17 cellular contexts compared by ENCODE assay signal in the genomic region with DNA sequence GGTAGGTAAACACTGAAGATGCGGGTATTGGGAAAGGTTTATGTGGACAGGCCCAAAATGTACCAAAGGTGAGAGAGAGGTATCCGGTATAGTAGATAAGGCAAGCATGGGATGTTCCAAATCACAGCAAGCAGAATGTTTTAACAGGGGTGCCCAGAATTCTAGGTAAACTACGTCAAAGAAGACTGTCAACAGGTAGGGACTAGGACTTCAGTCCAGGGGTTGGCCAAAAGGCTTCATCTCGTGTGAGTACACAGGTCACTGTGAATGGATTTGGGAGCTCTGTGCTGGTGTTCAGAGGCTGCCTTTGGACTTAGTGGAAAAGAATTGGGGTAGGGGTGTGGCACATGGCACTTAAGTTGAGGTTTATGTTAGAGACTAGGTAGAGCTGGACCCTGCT.
DNase-seq lines count a peak whose midpoint lies in the region; ATAC-seq and TF ChIP-seq lines count a peak whose summit lies in the region.
"Had no signal": no experiment of that assay in that cellular context is flagged by ENCODE, and none has a peak within 500 bp of the region (broad histone marks: within the 10 kb centered on the region; RNA-seq: fewer than 3 reads in every experiment).

No MANE protein-coding gene starts in this region.

- H3K4me1 ChIP-seq in CD4-positive, CD25-positive, alpha-beta regulatory T cell (ENCODE audit: control insufficient read depth, insufficient read depth, low read length, poor library complexity, severe bottlenecking) = peaks cover 79% of the 10 kb centered on the region
- H3K4me1 ChIP-seq in DND-41 (ENCODE audit: insufficient read depth, low read length) = peaks cover 100% of the 10 kb centered on the region

- H3K9me3 Mint-ChIP-seq in CD4-positive, CD25-positive, alpha-beta regulatory T cell = no peaks in the 10 kb centered on the region
- no peaks in the 10 kb centered on the region for H3K9me3 Mint-ChIP-seq in nephron progenitor cell

- H3K36me3 Mint-ChIP-seq in CD4-positive, CD25-positive, alpha-beta regulatory T cell = peaks cover 59% of the 10 kb centered on the region
- peaks cover 54% of the 10 kb centered on the region for H3K36me3 Mint-ChIP-seq in nephron progenitor cell (ENCODE audit: low read depth)

- peaks cover 34% of the 10 kb centered on the region for H3K36me3 ChIP-seq in CD4-positive, CD25-positive, alpha-beta regulatory T cell (ENCODE audit: control insufficient read depth, insufficient read depth, low read length)
- peaks cover 67% of the 10 kb centered on the region for H3K36me3 ChIP-seq in DND-41 (ENCODE audit: insufficient read depth, low read length)

- peak overlapping the region; percentile 50 for H3K9ac ChIP-seq in DND-41 (ENCODE audit: low read depth, low read length)

- H3K27me3 ChIP-seq in CD4-positive, CD25-positive, alpha-beta regulatory T cell (ENCODE audit: control insufficient read depth, insufficient read depth, low read length) = no peaks in the 10 kb centered on the region
- no peaks in the 10 kb centered on the region for H3K27me3 ChIP-seq in DND-41 (ENCODE audit: insufficient read depth, low read length, poor library complexity)
- H3K27me3 ChIP-seq: ascending aorta, colonic mucosa, heart right ventricle had no signal

- H3K4me3 Mint-ChIP-seq in CD4-positive, CD25-positive, alpha-beta regulatory T cell = peak overlapping the region; percentile 85 to 98 (median 92)
- no peak overlapping the region for H3K4me3 Mint-ChIP-seq in nephron progenitor cell

- TF ChIP-seq CTCF in DND-41 (IDR thresholded peaks at IDR 0.05; ENCODE audit: borderline replicate concordance, extremely low read depth, low read length, poor library complexity, severe bottlenecking) (no peak), nephron progenitor cell (IDR thresholded peaks at IDR 0.05) (no peak)

- H3K79me2 ChIP-seq in DND-41 (ENCODE audit: insufficient read depth, low read length) = peaks cover 65% of the 10 kb centered on the region

- H3K27ac Mint-ChIP-seq in CD4-positive, CD25-positive, alpha-beta regulatory T cell = peak overlapping the region; percentile 92 to 98 (median 96)
- peak overlapping the region; percentile 40 for H3K27ac Mint-ChIP-seq in nephron progenitor cell

- no peak for ATAC-seq in CD4-positive, CD25-positive, alpha-beta regulatory T cell (ENCODE audit: low read depth in 2 of 2)
- no peak for ATAC-seq in DND-41 (ENCODE audit: insufficient read depth, low read depth)
- ATAC-seq: esophagus mucosa, heart right ventricle had no signal

- H3K27ac ChIP-seq in CD4-positive, CD25-positive, alpha-beta regulatory T cell (ENCODE audit: insufficient read depth, low read length, poor library complexity, severe bottlenecking) = peak overlapping the region; percentile 89
- peak overlapping the region; percentile 80 for H3K27ac ChIP-seq in DND-41 (ENCODE audit: low read length)
- peak overlapping the region; percentile 32 for H3K27ac ChIP-seq in angular gyrus (ENCODE audit: low read depth, low read length)
- H3K27ac ChIP-seq: colonic mucosa had no signal

- H4K20me1 ChIP-seq in DND-41 (ENCODE audit: insufficient read depth, low read length) = peaks cover 5% of the 10 kb centered on the region; the same call in 1 of the 2 replicates

- H3K4me1 Mint-ChIP-seq in CD4-positive, CD25-positive, alpha-beta regulatory T cell = peaks cover 37 to 85% (median 69%) of the 10 kb centered on the region in 4 donors
- H3K4me1 Mint-ChIP-seq in nephron progenitor cell = peaks cover 22% of the 10 kb centered on the region

- no peaks in the 10 kb centered on the region for H3K9me3 ChIP-seq in CD4-positive, CD25-positive, alpha-beta regulatory T cell (ENCODE audit: control insufficient read depth in 2 of 2, low read length in 2 of 2)
- H3K9me3 ChIP-seq in DND-41 (ENCODE audit: insufficient read depth, low read length, severe bottlenecking) = no peaks in the 10 kb centered on the region
- H3K9me3 ChIP-seq: ascending aorta, colonic mucosa, heart right ventricle had no signal

- H2AFZ ChIP-seq in DND-41 (ENCODE audit: low read depth, low read length) = no peak overlapping the region

- H3K27me3 Mint-ChIP-seq in CD4-positive, CD25-positive, alpha-beta regulatory T cell = no peaks in the 10 kb centered on the region
- no peaks in the 10 kb centered on the region for H3K27me3 Mint-ChIP-seq in nephron progenitor cell (ENCODE audit: low read depth, poor library complexity)

- DNase-seq in CD4-positive, CD25-positive, alpha-beta regulatory T cell = no peak
- DNase-seq in DND-41 (no peak), nephron progenitor cell (no peak), hepatic stellate cell (ENCODE audit: low spot score) (no peak), EL (no peak), NCI-H1105 (lab: John Stamatoyannopoulos, UW) (no peak)
- DNase-seq: activated CD8-positive, alpha-beta memory T cell treated with anti-CD3 and anti-CD28 coated beads, Interleukin-2, amount 50 U/mL, for 4 hours; colonic mucosa; DMS79; heart right ventricle; IMR-90; NCI-H1417 treated with DMSO at 0.1 percent for 48 hours; NCI-H2227 treated with DMSO at 0.1 percent for 48 hours; SIG-M5 had no signal

- peak overlapping the region; percentile 63 for H3K4me2 ChIP-seq in DND-41 (ENCODE audit: insufficient read depth, low read length)

- peak overlapping the region; percentile 97 for H3K4me3 ChIP-seq in CD4-positive, CD25-positive, alpha-beta regulatory T cell (ENCODE audit: low read depth, low read length)
- peak overlapping the region in 1 of 2 experiments; percentile 48; a peak in 3 of 4 replicates for H3K4me3 ChIP-seq in DND-41 (ENCODE audit: low read depth in 1 of 2, low read length in 2 of 2)
- H3K4me3 ChIP-seq: ascending aorta, colonic mucosa had no signal

Comparison
In these comparisons a context has a peak if more than half of its experiments do, and no peak if none do; other contexts are left out.
1. H3K27ac ChIP-seq: peak in every context shown above with its lines; median percentile 89 in CD4-positive, CD25-positive, alpha-beta regulatory T cell; 80 in DND-41; 32 in angular gyrus.